8 cellular contexts compared by ENCODE assay signal in the genomic region with DNA sequence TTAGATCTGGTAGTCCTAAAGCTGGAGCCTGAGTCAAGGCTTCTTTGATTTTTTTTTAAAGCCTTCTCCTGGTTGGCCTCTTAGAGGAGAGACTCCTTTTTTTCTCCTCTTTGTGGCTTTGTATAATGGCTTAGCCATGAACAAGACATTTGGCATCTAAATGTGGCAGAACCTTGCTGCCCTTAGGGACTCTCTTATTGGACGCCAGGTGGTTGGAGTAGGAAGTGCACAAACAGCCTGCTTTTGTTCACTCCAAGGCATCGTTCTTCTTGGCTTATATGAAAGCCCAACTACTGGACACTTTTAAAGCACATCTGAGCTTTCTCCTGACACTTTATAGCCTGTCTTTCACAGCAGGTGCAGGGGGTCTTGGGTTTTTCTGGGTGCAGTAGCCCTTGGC. TPM values are rescaled to one million over a fixed set of nuclear protein-coding genes. Genes with fewer than 3 reads are reported as not detected.
DNase-seq lines count a peak whose midpoint lies in the region; ATAC-seq and TF ChIP-seq lines count a peak whose summit lies in the region.

No MANE protein-coding gene starts in this region.

- DNase-seq in CD1c-positive myeloid dendritic cell (ENCODE audit: extremely low spot score), result peak; percentile 9
- DNase-seq in NCI-H446 treated with DMSO at 0.1 percent for 48 hours (lab: John Stamatoyannopoulos, UW), result peak; percentile 14
- peak in 1 of 2 donors; percentile 37 for DNase-seq in breast epithelium (ENCODE audit: low spot score in 2 of 2)
- peak in 7 of 9 donors; percentile 14 to 48 (median 34) for DNase-seq in naive thymus-derived CD4-positive, alpha-beta T cell
- no peak for DNase-seq in stimulated activated CD8-positive, alpha-beta memory T cell treated with anti-CD3 and anti-CD28 coated beads, Interleukin-4, amount 100 ng/mL, for 48 hours
- no peak for DNase-seq in SK-N-DZ (ENCODE audit: low spot score)

- peaks cover 12 to 30% (median 26%) of the 10 kb centered on the region in 7 donors for H3K4me1 Mint-ChIP-seq in naive thymus-derived CD4-positive, alpha-beta T cell

- ATAC-seq in GM18907 (IDR thresholded peaks at IDR 0.05; ENCODE audit: unreplicated experiment) (peak; percentile 66), HG02571 (IDR thresholded peaks at IDR 0.05; ENCODE audit: unreplicated experiment) (no peak)
- ATAC-seq in naive thymus-derived CD4-positive, alpha-beta T cell, result peak; percentile 60

- peaks cover 8 to 20% of the 10 kb centered on the region in 2 donors for H3K9me3 ChIP-seq in breast epithelium
- H3K9me3 ChIP-seq in naive thymus-derived CD4-positive, alpha-beta T cell (ENCODE audit: control insufficient read depth in 2 of 3, low read length in 3 of 3), result peaks cover 0 to 14% (median 0%) of the 10 kb centered on the region in 3 experiments

- peak overlapping the region; percentile 87 to 99 (median 96) for H3K27ac Mint-ChIP-seq in naive thymus-derived CD4-positive, alpha-beta T cell

- peaks cover 0 to 5% of the 10 kb centered on the region in 2 donors for H3K4me1 ChIP-seq in breast epithelium
- H3K4me1 ChIP-seq in naive thymus-derived CD4-positive, alpha-beta T cell (ENCODE audit: control insufficient read depth in 2 of 2, insufficient read depth in 2 of 2, low read length in 2 of 2), result peaks cover 8 to 14% of the 10 kb centered on the region in 2 donors

- TF ChIP-seq POLR2A in breast epithelium (IDR thresholded peaks at IDR 0.05), result no peak

- CTCF ChIA-PET in naive thymus-derived CD4-positive, alpha-beta T cell (lab: Charles Lee), result interaction anchor here (0.6 to 2.3 kb wide), 3 partner anchors 8 to 24 kb away, joined by 3 to 10 read pairs (median 4); partner anchors contain the start of gene ZPBP

- peaks cover 6 to 44% (median 16%) of the 10 kb centered on the region in 11 donors for H3K9me3 Mint-ChIP-seq in naive thymus-derived CD4-positive, alpha-beta T cell

- H3K4me3 ChIP-seq in breast epithelium, result peak overlapping the region in 1 of 3 donors; percentile 55
- peak overlapping the region; percentile 72 for H3K4me3 ChIP-seq in naive thymus-derived CD4-positive, alpha-beta T cell (ENCODE audit: low read length)

- H3K36me3 ChIP-seq in breast epithelium, result no peaks in the 10 kb centered on the region
- no peaks in the 10 kb centered on the region for H3K36me3 ChIP-seq in naive thymus-derived CD4-positive, alpha-beta T cell (ENCODE audit: control insufficient read depth in 2 of 3, insufficient read depth in 3 of 3, low read length in 3 of 3)

- POLR2A ChIA-PET in naive thymus-derived CD4-positive, alpha-beta T cell (lab: Charles Lee), result interaction anchor here (0.6 to 1.6 kb wide), 2 partner anchors 9 to 783 kb away, joined by 4 to 8 read pairs; no protein-coding TSS in a partner anchor

- H3K27me3 ChIP-seq in breast epithelium, result no peaks in the 10 kb centered on the region
- no peaks in the 10 kb centered on the region for H3K27me3 ChIP-seq in naive thymus-derived CD4-positive, alpha-beta T cell (ENCODE audit: control insufficient read depth in 2 of 2, insufficient read depth in 2 of 2, low read length in 2 of 2)

- H3K36me3 Mint-ChIP-seq in naive thymus-derived CD4-positive, alpha-beta T cell, result peaks cover under 1 to 10% (median 8%) of the 10 kb centered on the region in 5 donors

- peak overlapping the region; percentile 82 to 97 (median 90) for H3K4me3 Mint-ChIP-seq in naive thymus-derived CD4-positive, alpha-beta T cell

- TF ChIP-seq CTCF in breast epithelium (IDR thresholded peaks at IDR 0.05), result peak in 2 of 3 donors; percentile 47 to 50

- intact Hi-C loops in breast epithelium (cut with DNase I; ENCODE audit: low total_unique reads), result no loop called here
- intact Hi-C loops in naive thymus-derived CD4-positive, alpha-beta T cell (cut with micrococcal nuclease), result loop anchor here in 1 of 2 donors (2.0 kb wide), 1 partner anchor 199 kb away; no protein-coding TSS in a partner anchor

- peak overlapping the region in 1 of 2 donors; percentile 45 for H3K27ac ChIP-seq in breast epithelium
- H3K27ac ChIP-seq in naive thymus-derived CD4-positive, alpha-beta T cell (ENCODE audit: low read depth, low read length), result peak overlapping the region; percentile 69

- peaks cover 0 to 3% (median under 1%) of the 10 kb centered on the region in 5 donors for H3K27me3 Mint-ChIP-seq in naive thymus-derived CD4-positive, alpha-beta T cell

RNA-seq across cellular contexts. Expression of gene ZPBP, which starts 25.0 kb away (rescaled TPM):
- not detected for total RNA-seq in breast epithelium
- not detected for total RNA-seq in naive thymus-derived CD4-positive, alpha-beta T cell
- not detected for polyA plus RNA-seq in naive thymus-derived CD4-positive, alpha-beta T cell
- not detected in 2 replicates for polyA plus RNA-seq in SK-N-DZ (2014; cell fraction: cytosol; rRNA removed)
- not detected in 2 replicates for polyA plus RNA-seq in SK-N-DZ (2014; cell fraction: nucleus; rRNA removed)

Comparison
In these comparisons a context has a peak if more than half of its experiments do, and no peak if none do; other contexts are left out.
1. DNase-seq: peak in CD1c-positive myeloid dendritic cell (single experiment), NCI-H446 treated with DMSO at 0.1 percent for 48 hours (single experiment) and naive thymus-derived CD4-positive, alpha-beta T cell (7 of 9); none in stimulated activated CD8-positive, alpha-beta memory T cell treated with anti-CD3 and anti-CD28 coated beads, Interleukin-4, amount 100 ng/mL, for 48 hours (single experiment) and SK-N-DZ (single experiment).